8 cellular contexts compared by ENCODE assay signal in the genomic region with DNA sequence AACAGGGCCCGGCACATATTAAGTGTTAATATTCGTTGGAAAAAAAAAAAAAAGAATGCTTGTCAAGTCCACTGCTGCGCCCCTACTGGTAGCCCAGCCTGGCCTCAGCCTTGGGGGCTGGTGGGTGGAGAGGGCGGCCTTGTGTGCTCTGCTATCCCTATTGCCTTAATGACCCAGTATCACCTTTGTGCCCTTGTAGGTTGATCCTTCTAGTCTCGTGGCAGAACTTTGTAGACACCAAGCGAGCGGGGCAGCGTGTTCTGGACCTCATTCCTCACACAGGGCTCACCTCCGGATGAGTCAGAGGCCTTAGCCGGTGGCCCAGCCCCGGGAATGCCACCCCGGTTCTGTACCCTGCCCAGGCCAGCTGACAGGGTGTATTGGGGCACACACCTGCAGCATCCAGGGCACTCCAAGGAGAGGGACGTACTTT. TPM values are rescaled to one million over a fixed set of nuclear protein-coding genes. Genes with fewer than 3 reads are reported as not detected.
DNase-seq lines count a peak whose midpoint lies in the region; ATAC-seq and TF ChIP-seq lines count a peak whose summit lies in the region.

No MANE protein-coding gene starts in this region.

- H3K4me1 ChIP-seq in DOHH2 (ENCODE audit: control insufficient read depth, low read length), result peaks cover 20% of the 10 kb centered on the region
- H3K4me1 ChIP-seq in left lung, result peaks cover 12 to 28% of the 10 kb centered on the region in 2 donors
- peaks cover 0 to 35% (median 21%) of the 10 kb centered on the region in 4 donors for H3K4me1 ChIP-seq in tibial artery

- H3F3A ChIP-seq in DOHH2 (ENCODE audit: control insufficient read depth, insufficient read depth), result peaks cover 11% of the 10 kb centered on the region

- peaks cover 28% of the 10 kb centered on the region for H3K79me2 ChIP-seq in DOHH2 (ENCODE audit: control insufficient read depth, low read length)

- peak overlapping the region; percentile 47 for H3K4me2 ChIP-seq in DOHH2 (ENCODE audit: low read length)

- H3K27ac ChIP-seq in DOHH2 (ENCODE audit: low read depth, low read length) (peak overlapping the region; percentile 91; the same call in 1 of the 2 replicates), KOPT-K1 (ENCODE audit: low read depth, low read length, poor library complexity, severe bottlenecking) (peak overlapping the region; percentile 96), brain microvascular endothelial cell (no peak overlapping the region), left lung (peak overlapping the region; percentile 94 to 96), tibial artery (peak overlapping the region; percentile 93)

- peaks cover 19% of the 10 kb centered on the region for H3K36me3 ChIP-seq in DOHH2 (ENCODE audit: control insufficient read depth, low read length)
- H3K36me3 ChIP-seq in KOPT-K1 (ENCODE audit: insufficient read depth, low read length), result peaks cover 4% of the 10 kb centered on the region; the same call in 1 of the 2 replicates
- no peaks in the 10 kb centered on the region for H3K36me3 ChIP-seq in brain microvascular endothelial cell (replicated peaks)
- H3K36me3 ChIP-seq in left lung, result no peaks in the 10 kb centered on the region
- no peaks in the 10 kb centered on the region for H3K36me3 ChIP-seq in tibial artery

- in situ Hi-C loops in brain microvascular endothelial cell (cut with HindIII; ENCODE audit: low pct_ligation_motif_present, low sequenced_read_pairs), result no loop called here

- peak; percentile 1 for ATAC-seq in left lung

- H3K9me3 ChIP-seq in DOHH2 (ENCODE audit: control insufficient read depth, insufficient read depth, low read length), result no peaks in the 10 kb centered on the region
- H3K9me3 ChIP-seq in KOPT-K1 (ENCODE audit: insufficient read depth, low read length, poor library complexity, severe bottlenecking), result no peaks in the 10 kb centered on the region
- no peaks in the 10 kb centered on the region for H3K9me3 ChIP-seq in left lung
- no peaks in the 10 kb centered on the region for H3K9me3 ChIP-seq in tibial artery

- peaks cover 13% of the 10 kb centered on the region; the same call in 1 of the 2 replicates for H4K20me1 ChIP-seq in DOHH2 (ENCODE audit: control insufficient read depth, insufficient read depth, low read depth, low read length)

- H3K9me2 ChIP-seq in DOHH2 (replicated peaks; ENCODE audit: control insufficient read depth, low read length), result no peaks in the 10 kb centered on the region

- intact Hi-C loops in left lung (cut with DNase I) (no loop called here), tibial artery (cut with DNase I; ENCODE audit: low total_unique reads) (loop anchor here (5.0 to 10.0 kb wide), 2 partner anchors 68 to 744 kb away; a partner anchor contains a TSS)

- peak; percentile 17 for TF ChIP-seq CTCF in DOHH2 (IDR thresholded peaks at IDR 0.05; ENCODE audit: low read depth, low read length, poor library complexity, severe bottlenecking)
- peak; percentile 80 for TF ChIP-seq CTCF in brain microvascular endothelial cell (IDR thresholded peaks at IDR 0.05; ENCODE audit: low read depth, low read length, missing control alignments)
- peak in 1 of 2 donors; percentile 43 for TF ChIP-seq CTCF in left lung (IDR thresholded peaks at IDR 0.05)
- TF ChIP-seq CTCF in tibial artery (IDR thresholded peaks at IDR 0.05), result peak in 1 of 2 experiments; percentile 31

- no peaks in the 10 kb centered on the region for H3K27me3 ChIP-seq in DOHH2 (ENCODE audit: control insufficient read depth, low read length)
- no peaks in the 10 kb centered on the region for H3K27me3 ChIP-seq in brain microvascular endothelial cell (replicated peaks)
- H3K27me3 ChIP-seq in left lung, result no peaks in the 10 kb centered on the region
- no peaks in the 10 kb centered on the region for H3K27me3 ChIP-seq in tibial artery

- DNase-seq in brain microvascular endothelial cell, result no peak
- DNase-seq in left lung, result peak in 1 of 2 donors; percentile 84
- DNase-seq in tibial artery, result peak; percentile 51 to 70
- no peak for DNase-seq in foreskin melanocyte
- DNase-seq in NCI-H1092 (lab: John Stamatoyannopoulos, UW), result no peak
- no peak for DNase-seq in NCI-H146 treated with DMSO at 0.1 percent for 48 hours (lab: John Stamatoyannopoulos, UW; ENCODE audit: unreplicated experiment)

- H3K4me3 ChIP-seq in DOHH2 (ENCODE audit: low read length) (peak overlapping the region; percentile 94), brain microvascular endothelial cell (ENCODE audit: low read depth, low read length) (peak overlapping the region; percentile 76), left lung (peak overlapping the region in 1 of 2 donors; percentile 84), tibial artery (peak overlapping the region in 1 of 2 donors; percentile 88)

RNA-seq across cellular contexts. Expression of a gene that starts 1.8 kb away (rescaled TPM):
- 10 to 100 TPM; 33.2 to 38.3 TPM for total RNA-seq in left lung

Comparison
In these comparisons a context has a peak if more than half of its experiments do, and no peak if none do; other contexts are left out.
1. DNase-seq: peak in tibial artery (2 of 2); none in brain microvascular endothelial cell (single experiment), foreskin melanocyte (single experiment), NCI-H1092 (single experiment) and NCI-H146 treated with DMSO at 0.1 percent for 48 hours (single experiment).